In genomic region chr17:17739388-17740066, GRCh38 we compare ENCODE assay signal across 8 cellular contexts. TPM values are rescaled to one million over a fixed set of nuclear protein-coding genes. Genes with fewer than 3 reads are reported as not detected.
DNase-seq lines count a peak whose midpoint lies in the region; ATAC-seq lines count a peak whose summit lies in the region.

No MANE protein-coding gene starts in this region.

- peak; percentile 41 for ATAC-seq in Right ventricle myocardium inferior
- no peak for ATAC-seq in GM21528 (IDR thresholded peaks at IDR 0.05; ENCODE audit: low FRiP score, unreplicated experiment)
- ATAC-seq in HG03159 (IDR thresholded peaks at IDR 0.05; ENCODE audit: unreplicated experiment): no peak

- H3K27me3 ChIP-seq in muscle layer of colon (ENCODE audit: control insufficient read depth in 1 of 2, insufficient read depth in 2 of 2, low read length in 2 of 2): no peaks in the 10 kb centered on the region

- no peaks in the 10 kb centered on the region for H3K36me3 ChIP-seq in muscle layer of colon (ENCODE audit: insufficient read depth, low read length)

- intact Hi-C loops in Right ventricle myocardium inferior (cut with DNase I): no loop called here
- intact Hi-C loops in cardiac septum (cut with DNase I): no loop called here
- intact Hi-C loops in activated T-helper 2 cell treated with anti-CD3 and anti-CD28 coated beads, Interferon-gamma antibody, Interleukin-2, Interleukin-4, amounts not matched to agents 10 μg/mL and 5 μg/mL and 100 μg/mL, durations not matched to agents 14 hours and 24 hours and 36 hours (cut with micrococcal nuclease): no loop called here

- peaks cover 19% of the 10 kb centered on the region for H3K4me1 Mint-ChIP-seq in activated T-helper 2 cell treated with anti-CD3 and anti-CD28 coated beads, Interferon-gamma antibody, Interleukin-2, Interleukin-4, amounts not matched to agents 10 μg/mL and 5 μg/mL and 100 μg/mL, durations not matched to agents 14 hours and 24 hours and 36 hours (ENCODE audit: low read depth)

- H3K27ac ChIP-seq in epithelial cell of prostate (peak overlapping the region; percentile 82), muscle layer of colon (ENCODE audit: low read depth, low read length) (peak overlapping the region; percentile 59)

- DNase-seq in Right ventricle myocardium inferior (ENCODE audit: missing footprints) (peak; percentile 63), cardiac septum (ENCODE audit: low spot score) (no peak), epithelial cell of prostate (ENCODE audit: low read depth, low spot score) (no peak)
- DNase-seq in effector CD4-positive, alpha-beta T cell: no peak
- no peak for DNase-seq in activated T-helper 2 cell treated with anti-CD3 and anti-CD28 coated beads, Interferon-gamma antibody, Interleukin-2, Interleukin-4, amounts not matched to agents 10 μg/mL and 5 μg/mL and 100 μg/mL, durations not matched to agents 14 hours and 24 hours and 36 hours (ENCODE audit: low spot score)

- H3K9ac ChIP-seq in muscle layer of colon (ENCODE audit: low read length): peak overlapping the region; percentile 12

- no peak overlapping the region for H3K4me3 Mint-ChIP-seq in activated T-helper 2 cell treated with anti-CD3 and anti-CD28 coated beads, Interferon-gamma antibody, Interleukin-2, Interleukin-4, amounts not matched to agents 10 μg/mL and 5 μg/mL and 100 μg/mL, durations not matched to agents 14 hours and 24 hours and 36 hours (ENCODE audit: low read depth)

- no peaks in the 10 kb centered on the region for H3K36me3 Mint-ChIP-seq in activated T-helper 2 cell treated with anti-CD3 and anti-CD28 coated beads, Interferon-gamma antibody, Interleukin-2, Interleukin-4, amounts not matched to agents 10 μg/mL and 5 μg/mL and 100 μg/mL, durations not matched to agents 14 hours and 24 hours and 36 hours (ENCODE audit: low read depth)

- H3K9me3 ChIP-seq in muscle layer of colon (ENCODE audit: low read length): no peaks in the 10 kb centered on the region

- peaks cover 45% of the 10 kb centered on the region for H3K4me1 ChIP-seq in muscle layer of colon (ENCODE audit: insufficient read depth, low read length)

- H3K27ac Mint-ChIP-seq in activated T-helper 2 cell treated with anti-CD3 and anti-CD28 coated beads, Interferon-gamma antibody, Interleukin-2, Interleukin-4, amounts not matched to agents 10 μg/mL and 5 μg/mL and 100 μg/mL, durations not matched to agents 14 hours and 24 hours and 36 hours: no peak overlapping the region

- no peaks in the 10 kb centered on the region for H3K9me3 Mint-ChIP-seq in activated T-helper 2 cell treated with anti-CD3 and anti-CD28 coated beads, Interferon-gamma antibody, Interleukin-2, Interleukin-4, amounts not matched to agents 10 μg/mL and 5 μg/mL and 100 μg/mL, durations not matched to agents 14 hours and 24 hours and 36 hours

- peaks cover 3% of the 10 kb centered on the region for H3K27me3 Mint-ChIP-seq in activated T-helper 2 cell treated with anti-CD3 and anti-CD28 coated beads, Interferon-gamma antibody, Interleukin-2, Interleukin-4, amounts not matched to agents 10 μg/mL and 5 μg/mL and 100 μg/mL, durations not matched to agents 14 hours and 24 hours and 36 hours (ENCODE audit: low read depth)

- H3K4me3 ChIP-seq in muscle layer of colon (ENCODE audit: low read depth in 1 of 2, low read length in 2 of 2): no peak overlapping the region

RNA-seq across cellular contexts. Expression of gene RAI1, which starts 58.3 kb away (rescaled TPM):
- total RNA-seq in Right ventricle myocardium inferior (31.9 TPM), cardiac septum (28.8 TPM)
- total RNA-seq in activated T-helper 2 cell treated with anti-CD3 and anti-CD28 coated beads, Interferon-gamma antibody, Interleukin-2, Interleukin-4, amounts not matched to agents 10 μg/mL and 5 μg/mL and 100 μg/mL, durations not matched to agents 14 hours and 24 hours and 36 hours: 33.5 and 36.5 TPM in 2 replicates
